In the genomic region with DNA sequence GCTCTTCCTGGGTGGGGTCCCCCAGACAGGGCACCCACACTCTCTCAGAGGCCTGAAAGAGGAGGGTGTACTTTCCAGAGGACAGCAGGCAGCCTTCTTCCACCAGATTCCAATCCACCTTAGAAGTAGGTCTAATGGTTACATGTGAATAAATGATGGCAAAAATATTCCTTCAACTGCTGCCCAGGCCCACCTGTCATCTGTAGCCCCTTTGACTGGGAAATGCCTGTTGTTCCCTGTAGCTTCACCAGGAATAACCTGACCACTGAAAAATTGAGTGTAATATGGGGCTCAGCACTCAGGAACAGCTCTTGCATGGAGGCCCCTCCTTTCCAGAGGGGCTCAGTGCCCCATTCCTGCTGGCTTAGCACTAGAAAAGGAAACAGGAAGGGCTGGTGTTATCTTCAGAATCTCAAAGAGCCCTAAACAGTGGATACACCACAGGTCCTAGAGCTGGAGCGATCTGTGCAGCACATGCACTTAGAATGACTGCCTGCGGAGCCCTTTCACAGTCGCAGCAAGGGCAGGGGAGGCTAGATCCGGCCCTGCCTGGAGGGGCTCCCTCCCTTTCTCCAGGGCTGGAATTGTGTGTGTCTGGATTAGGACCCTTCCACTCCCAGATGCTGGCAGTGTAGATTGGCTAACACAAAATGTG, we compare ENCODE assay signal across 1 cellular context.
TF ChIP-seq lines count a peak whose summit lies in the region.

No MANE protein-coding gene starts in this region.

TF ChIP-seq in WTC11, 78 proteins besides CTCF, POLR2A, EP300 and RAD21 (continued from another document):
- TF ChIP-seq, protein P1, sequence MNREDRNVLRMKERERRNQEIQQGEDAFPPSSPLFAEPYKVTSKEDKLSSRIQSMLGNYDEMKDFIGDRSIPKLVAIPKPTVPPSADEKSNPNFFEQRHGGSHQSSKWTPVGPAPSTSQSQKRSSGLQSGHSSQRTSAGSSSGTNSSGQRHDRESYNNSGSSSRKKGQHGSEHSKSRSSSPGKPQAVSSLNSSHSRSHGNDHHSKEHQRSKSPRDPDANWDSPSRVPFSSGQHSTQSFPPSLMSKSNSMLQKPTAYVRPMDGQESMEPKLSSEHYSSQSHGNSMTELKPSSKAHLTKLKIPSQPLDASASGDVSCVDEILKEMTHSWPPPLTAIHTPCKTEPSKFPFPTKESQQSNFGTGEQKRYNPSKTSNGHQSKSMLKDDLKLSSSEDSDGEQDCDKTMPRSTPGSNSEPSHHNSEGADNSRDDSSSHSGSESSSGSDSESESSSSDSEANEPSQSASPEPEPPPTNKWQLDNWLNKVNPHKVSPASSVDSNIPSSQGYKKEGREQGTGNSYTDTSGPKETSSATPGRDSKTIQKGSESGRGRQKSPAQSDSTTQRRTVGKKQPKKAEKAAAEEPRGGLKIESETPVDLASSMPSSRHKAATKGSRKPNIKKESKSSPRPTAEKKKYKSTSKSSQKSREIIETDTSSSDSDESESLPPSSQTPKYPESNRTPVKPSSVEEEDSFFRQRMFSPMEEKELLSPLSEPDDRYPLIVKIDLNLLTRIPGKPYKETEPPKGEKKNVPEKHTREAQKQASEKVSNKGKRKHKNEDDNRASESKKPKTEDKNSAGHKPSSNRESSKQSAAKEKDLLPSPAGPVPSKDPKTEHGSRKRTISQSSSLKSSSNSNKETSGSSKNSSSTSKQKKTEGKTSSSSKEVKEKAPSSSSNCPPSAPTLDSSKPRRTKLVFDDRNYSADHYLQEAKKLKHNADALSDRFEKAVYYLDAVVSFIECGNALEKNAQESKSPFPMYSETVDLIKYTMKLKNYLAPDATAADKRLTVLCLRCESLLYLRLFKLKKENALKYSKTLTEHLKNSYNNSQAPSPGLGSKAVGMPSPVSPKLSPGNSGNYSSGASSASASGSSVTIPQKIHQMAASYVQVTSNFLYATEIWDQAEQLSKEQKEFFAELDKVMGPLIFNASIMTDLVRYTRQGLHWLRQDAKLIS (CRISPR knock-in tag; IDR thresholded peaks at IDR 0.05; ENCODE audit: borderline replicate concordance): no peak
- no peak for TF ChIP-seq SMAD4 (CRISPR knock-in tag; IDR thresholded peaks at IDR 0.05)
